ENCODE assay signal across 14 cellular contexts in the genomic region with DNA sequence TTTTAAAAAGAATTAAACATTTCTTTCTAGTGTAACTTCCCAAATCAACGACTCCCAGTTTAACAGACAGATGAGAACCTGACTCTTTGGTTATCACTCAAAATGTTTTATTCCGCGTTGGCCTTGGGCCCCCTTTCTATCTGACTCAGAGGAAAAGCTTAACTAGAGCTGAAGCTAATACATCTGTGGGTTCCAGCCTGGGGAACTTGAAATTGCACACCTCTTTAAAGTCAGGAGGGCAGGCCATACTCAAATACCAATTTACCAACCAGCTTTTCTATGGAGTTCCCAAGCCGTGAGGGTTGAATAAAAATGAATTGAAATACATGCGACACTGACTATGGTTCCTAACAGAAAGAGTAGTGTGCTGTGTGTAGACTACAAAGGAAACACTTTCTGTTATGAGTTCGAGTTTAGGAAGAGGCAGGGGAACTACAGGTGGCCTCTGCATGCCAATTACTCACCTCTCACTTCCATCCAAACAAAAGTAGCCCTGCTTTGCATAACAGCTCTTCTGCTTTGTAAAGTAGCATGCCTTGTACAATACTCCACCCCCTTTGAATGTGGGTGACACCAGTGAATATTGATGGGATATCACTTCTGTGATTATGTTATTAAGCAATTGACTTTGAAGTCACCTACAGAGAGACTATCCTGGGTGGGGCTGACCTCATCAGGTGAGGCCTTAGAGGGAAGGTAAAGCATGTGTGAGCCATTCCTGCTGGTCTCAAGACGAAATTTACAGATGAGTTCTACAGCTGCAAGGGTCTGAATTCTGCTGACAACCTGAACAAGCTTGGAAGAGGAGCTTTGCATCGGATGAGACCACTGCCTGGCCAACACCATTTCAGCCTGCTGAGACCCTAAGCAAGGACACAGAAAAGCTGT.
DNase-seq lines count a peak whose midpoint lies in the region; ATAC-seq and TF ChIP-seq lines count a peak whose summit lies in the region.
"Had no signal": no experiment of that assay in that cellular context is flagged by ENCODE, and none has a peak within 500 bp of the region (broad histone marks: within the 10 kb centered on the region; RNA-seq: fewer than 3 reads in every experiment).

No MANE protein-coding gene starts in this region.

- H3K9me3 Mint-ChIP-seq in WTC11, result no peaks in the 10 kb centered on the region
- H3K9me3 Mint-ChIP-seq: CD4-positive, alpha-beta T cell had no signal

- no peaks in the 10 kb centered on the region for H3K4me1 ChIP-seq in right cardiac atrium (ENCODE audit: control insufficient read depth, insufficient read depth, low read length)
- no peaks in the 10 kb centered on the region for H3K4me1 ChIP-seq in suprapubic skin
- H3K4me1 ChIP-seq: tibial nerve had no signal

- H3K27me3 ChIP-seq in right cardiac atrium (ENCODE audit: control insufficient read depth, insufficient read depth) (no peaks in the 10 kb centered on the region), suprapubic skin (no peaks in the 10 kb centered on the region)
- H3K27me3 ChIP-seq: tibial nerve had no signal

- H3K9me3 ChIP-seq in right cardiac atrium (ENCODE audit: control insufficient read depth, low read length) (no peaks in the 10 kb centered on the region), suprapubic skin (no peaks in the 10 kb centered on the region)
- H3K9me3 ChIP-seq: tibial nerve had no signal

- DNase-seq in WTC11 (ENCODE audit: low spot score) (no peak), NCI-H510A (lab: John Stamatoyannopoulos, UW) (no peak), NCI-H226 (no peak), right cardiac atrium (no peak), suprapubic skin (ENCODE audit: low spot score in 2 of 2) (no peak)
- DNase-seq: activated T-cell treated with anti-CD3 and anti-CD28 coated beads, Interleukin-2, amount 50 U/mL, for 48 hours; CD4-positive, alpha-beta T cell; NCI-H2107; PC-9; SW 1271 had no signal

- peaks cover 7% of the 10 kb centered on the region for H3K4me1 Mint-ChIP-seq in WTC11

- CTCF ChIA-PET in WTC11 (lab: Charles Lee), result interaction anchor here (0.6 kb wide), 1 partner anchor 238 kb away, joined by 3 read pairs; no protein-coding TSS in a partner anchor

- intact Hi-C loops in right cardiac atrium (cut with DNase I), result no loop called here

- H3K27ac ChIP-seq in right cardiac atrium (ENCODE audit: low read length) (no peak overlapping the region), suprapubic skin (no peak overlapping the region)
- H3K27ac ChIP-seq: PC-9, tibial nerve had no signal

- H3K36me3 ChIP-seq in suprapubic skin, result peaks cover 58% of the 10 kb centered on the region

- no peak overlapping the region for H3K4me3 Mint-ChIP-seq in WTC11
- H3K4me3 Mint-ChIP-seq: CD4-positive, alpha-beta T cell had no signal

- no peak for TF ChIP-seq EP300 in suprapubic skin (IDR thresholded peaks at IDR 0.05)

- no peak for TF ChIP-seq POLR2A in suprapubic skin (IDR thresholded peaks at IDR 0.05)

- POLR2A ChIA-PET in WTC11 (lab: Charles Lee), result no interaction called here

- peaks cover 53% of the 10 kb centered on the region for H3K36me3 Mint-ChIP-seq in WTC11

- peak; percentile 95 for ATAC-seq in GM18873 (IDR thresholded peaks at IDR 0.05; ENCODE audit: low FRiP score, unreplicated experiment)
- ATAC-seq in GM21526 (IDR thresholded peaks at IDR 0.05; ENCODE audit: low FRiP score, unreplicated experiment), result peak; percentile 94
- peak; percentile 69 for ATAC-seq in HG03066 (IDR thresholded peaks at IDR 0.05; ENCODE audit: low read depth, unreplicated experiment)
- ATAC-seq in WTC11, result no peak
- ATAC-seq in right cardiac atrium, result no peak

- H3K27ac Mint-ChIP-seq in WTC11, result peak overlapping the region; percentile 82
- H3K27ac Mint-ChIP-seq: CD4-positive, alpha-beta T cell had no signal

- TF ChIP-seq CTCF in WTC11 (IDR thresholded peaks at IDR 0.05), result no peak
- no peak for TF ChIP-seq CTCF in suprapubic skin (IDR thresholded peaks at IDR 0.05)

- H3K27me3 Mint-ChIP-seq in WTC11 (ENCODE audit: low read depth), result no peaks in the 10 kb centered on the region
- H3K27me3 Mint-ChIP-seq: CD4-positive, alpha-beta T cell had no signal

- 88% methylated on average over 8 of the region's 8 CpGs for WGBS in right cardiac atrium
- 89% methylated on average over 8 of the region's 8 CpGs for WGBS in suprapubic skin

- no peak overlapping the region for H3K4me3 ChIP-seq in right cardiac atrium (ENCODE audit: low read length)
- no peak overlapping the region for H3K4me3 ChIP-seq in suprapubic skin
- H3K4me3 ChIP-seq: PC-9, tibial nerve had no signal

TF ChIP-seq in WTC11, 78 proteins besides CTCF, POLR2A, EP300 and RAD21:
- TF ChIP-seq ESRRA (CRISPR knock-in tag; IDR thresholded peaks at IDR 0.05; ENCODE audit: borderline replicate concordance), result no peak
- no peak for TF ChIP-seq RORB (CRISPR knock-in tag; IDR thresholded peaks at IDR 0.05)
- no peak for TF ChIP-seq NR2C2 (CRISPR knock-in tag; IDR thresholded peaks at IDR 0.05)
- TF ChIP-seq E2F5 (CRISPR knock-in tag; IDR thresholded peaks at IDR 0.05), result no peak
- TF ChIP-seq, protein P1, sequence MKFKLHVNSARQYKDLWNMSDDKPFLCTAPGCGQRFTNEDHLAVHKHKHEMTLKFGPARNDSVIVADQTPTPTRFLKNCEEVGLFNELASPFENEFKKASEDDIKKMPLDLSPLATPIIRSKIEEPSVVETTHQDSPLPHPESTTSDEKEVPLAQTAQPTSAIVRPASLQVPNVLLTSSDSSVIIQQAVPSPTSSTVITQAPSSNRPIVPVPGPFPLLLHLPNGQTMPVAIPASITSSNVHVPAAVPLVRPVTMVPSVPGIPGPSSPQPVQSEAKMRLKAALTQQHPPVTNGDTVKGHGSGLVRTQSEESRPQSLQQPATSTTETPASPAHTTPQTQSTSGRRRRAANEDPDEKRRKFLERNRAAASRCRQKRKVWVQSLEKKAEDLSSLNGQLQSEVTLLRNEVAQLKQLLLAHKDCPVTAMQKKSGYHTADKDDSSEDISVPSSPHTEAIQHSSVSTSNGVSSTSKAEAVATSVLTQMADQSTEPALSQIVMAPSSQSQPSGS (CRISPR knock-in tag; IDR thresholded peaks at IDR 0.05; ENCODE audit: borderline replicate concordance, low read depth), result no peak
- TF ChIP-seq, protein P2, sequence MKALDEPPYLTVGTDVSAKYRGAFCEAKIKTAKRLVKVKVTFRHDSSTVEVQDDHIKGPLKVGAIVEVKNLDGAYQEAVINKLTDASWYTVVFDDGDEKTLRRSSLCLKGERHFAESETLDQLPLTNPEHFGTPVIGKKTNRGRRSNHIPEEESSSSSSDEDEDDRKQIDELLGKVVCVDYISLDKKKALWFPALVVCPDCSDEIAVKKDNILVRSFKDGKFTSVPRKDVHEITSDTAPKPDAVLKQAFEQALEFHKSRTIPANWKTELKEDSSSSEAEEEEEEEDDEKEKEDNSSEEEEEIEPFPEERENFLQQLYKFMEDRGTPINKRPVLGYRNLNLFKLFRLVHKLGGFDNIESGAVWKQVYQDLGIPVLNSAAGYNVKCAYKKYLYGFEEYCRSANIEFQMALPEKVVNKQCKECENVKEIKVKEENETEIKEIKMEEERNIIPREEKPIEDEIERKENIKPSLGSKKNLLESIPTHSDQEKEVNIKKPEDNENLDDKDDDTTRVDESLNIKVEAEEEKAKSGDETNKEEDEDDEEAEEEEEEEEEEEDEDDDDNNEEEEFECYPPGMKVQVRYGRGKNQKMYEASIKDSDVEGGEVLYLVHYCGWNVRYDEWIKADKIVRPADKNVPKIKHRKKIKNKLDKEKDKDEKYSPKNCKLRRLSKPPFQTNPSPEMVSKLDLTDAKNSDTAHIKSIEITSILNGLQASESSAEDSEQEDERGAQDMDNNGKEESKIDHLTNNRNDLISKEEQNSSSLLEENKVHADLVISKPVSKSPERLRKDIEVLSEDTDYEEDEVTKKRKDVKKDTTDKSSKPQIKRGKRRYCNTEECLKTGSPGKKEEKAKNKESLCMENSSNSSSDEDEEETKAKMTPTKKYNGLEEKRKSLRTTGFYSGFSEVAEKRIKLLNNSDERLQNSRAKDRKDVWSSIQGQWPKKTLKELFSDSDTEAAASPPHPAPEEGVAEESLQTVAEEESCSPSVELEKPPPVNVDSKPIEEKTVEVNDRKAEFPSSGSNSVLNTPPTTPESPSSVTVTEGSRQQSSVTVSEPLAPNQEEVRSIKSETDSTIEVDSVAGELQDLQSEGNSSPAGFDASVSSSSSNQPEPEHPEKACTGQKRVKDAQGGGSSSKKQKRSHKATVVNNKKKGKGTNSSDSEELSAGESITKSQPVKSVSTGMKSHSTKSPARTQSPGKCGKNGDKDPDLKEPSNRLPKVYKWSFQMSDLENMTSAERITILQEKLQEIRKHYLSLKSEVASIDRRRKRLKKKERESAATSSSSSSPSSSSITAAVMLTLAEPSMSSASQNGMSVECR (CRISPR knock-in tag; IDR thresholded peaks at IDR 0.05; ENCODE audit: borderline replicate concordance), result no peak
- no peak for TF ChIP-seq ELF4 (CRISPR knock-in tag; IDR thresholded peaks at IDR 0.05; ENCODE audit: low read depth)

Comparison
In these comparisons a context has a peak if more than half of its experiments do, and no peak if none do; other contexts are left out.
1. ATAC-seq: peak in GM18873 (single experiment), GM21526 (single experiment) and HG03066 (single experiment); none in WTC11 (single experiment) and right cardiac atrium (0 of 2).